ENCODE assay signal across 8 cellular contexts in genomic region chrX:51743179-51743957, GRCh38. TPM values are rescaled to one million over a fixed set of nuclear protein-coding genes. Genes with fewer than 3 reads are reported as not detected.
DNase-seq lines count a peak whose midpoint lies in the region; ATAC-seq and TF ChIP-seq lines count a peak whose summit lies in the region.

Gene GSPT2, plus strand, starts transcription at chrX:51743442. Its CDS starts 185 bp downstream, at chrX:51743627.

- H3K27me3 ChIP-seq in HUES6 (ENCODE audit: control insufficient read depth, insufficient read depth, low read length) = no peaks in the 10 kb centered on the region
- H3K27me3 ChIP-seq in iPS-15b (ENCODE audit: control insufficient read depth, insufficient read depth, low read length) = no peaks in the 10 kb centered on the region

- H3K9me3 ChIP-seq in HUES6 (ENCODE audit: control insufficient read depth, insufficient read depth, low read depth, low read length) (no peaks in the 10 kb centered on the region; the same call in 1 of the 2 replicates), iPS-15b (ENCODE audit: control insufficient read depth, insufficient read depth, low read length) (no peaks in the 10 kb centered on the region)

- H3K36me3 ChIP-seq in HUES6 (ENCODE audit: control insufficient read depth, insufficient read depth, low read length) = peaks cover 3% of the 10 kb centered on the region; the same call in 1 of the 2 replicates
- H3K36me3 ChIP-seq in iPS-15b (ENCODE audit: control insufficient read depth, insufficient read depth, low read length) = peaks cover 2% of the 10 kb centered on the region

- peak; percentile 87 for ATAC-seq in GM21367 (IDR thresholded peaks at IDR 0.05; ENCODE audit: unreplicated experiment)

- H3K9ac ChIP-seq in HUES6 (ENCODE audit: low read length) (peak within 1 kb of the TSS; percentile 93), iPS-15b (ENCODE audit: low read depth, low read length) (peak within 1 kb of the TSS; percentile 81)

- H3K4me1 ChIP-seq in HUES6 (ENCODE audit: control insufficient read depth, insufficient read depth, low read length) (peaks cover 10% of the 10 kb centered on the region), iPS-15b (ENCODE audit: control insufficient read depth, insufficient read depth, low read length) (peaks cover 8% of the 10 kb centered on the region)

- peak within 1 kb of the TSS; percentile 73 for H3K27ac ChIP-seq in HUES6 (ENCODE audit: low read depth, low read length)

- DNase-seq in D341Med (ENCODE audit: low spot score) (peak; percentile 27), astrocyte of the spinal cord (ENCODE audit: low read depth, low spot score) (peak; percentile 80), skeletal muscle cell (ENCODE audit: low read depth) (peak; percentile 36), COLO668 (lab: John Stamatoyannopoulos, UW; ENCODE audit: unreplicated experiment) (no peak)

- no peak for TF ChIP-seq CTCF in astrocyte of the spinal cord (IDR thresholded peaks at IDR 0.05; ENCODE audit: low read depth, low read length)

- in situ Hi-C loops in astrocyte of the spinal cord (cut with HindIII; ENCODE audit: low sequenced_read_pairs) = no loop called here

- H3K4me3 ChIP-seq in HUES6 (ENCODE audit: low read depth, low read length) (peak within 1 kb of the TSS; percentile 72), astrocyte of the spinal cord (ENCODE audit: low read depth, low read length) (peak within 1 kb of the TSS; percentile 65), iPS-15b (ENCODE audit: low read depth, low read length) (peak within 1 kb of the TSS; percentile 75), skeletal muscle cell (ENCODE audit: low read depth, low read length) (peak within 1 kb of the TSS; percentile 69)

- intact Hi-C loops in T-helper 1 cell treated with Interleukin-12 subunit alpha and Interleukin-12 subunit beta and Interleukin-4 antibody, amounts not matched to agents 30 ng/mL and 1 ng/mL, for 36 hours (cut with micrococcal nuclease) = loop anchor here (1.0 kb wide), 1 partner anchor 60 kb away; no protein-coding TSS in a partner anchor

RNA-seq across cellular contexts. Expression of gene GSPT2, which starts in this region (rescaled TPM):
- 14.6 and 14.9 TPM in 2 replicates for total RNA-seq in T-helper 1 cell treated with Interleukin-12 subunit alpha and Interleukin-12 subunit beta and Interleukin-4 antibody, amounts not matched to agents 30 ng/mL and 1 ng/mL, for 36 hours
